In the genomic region with DNA sequence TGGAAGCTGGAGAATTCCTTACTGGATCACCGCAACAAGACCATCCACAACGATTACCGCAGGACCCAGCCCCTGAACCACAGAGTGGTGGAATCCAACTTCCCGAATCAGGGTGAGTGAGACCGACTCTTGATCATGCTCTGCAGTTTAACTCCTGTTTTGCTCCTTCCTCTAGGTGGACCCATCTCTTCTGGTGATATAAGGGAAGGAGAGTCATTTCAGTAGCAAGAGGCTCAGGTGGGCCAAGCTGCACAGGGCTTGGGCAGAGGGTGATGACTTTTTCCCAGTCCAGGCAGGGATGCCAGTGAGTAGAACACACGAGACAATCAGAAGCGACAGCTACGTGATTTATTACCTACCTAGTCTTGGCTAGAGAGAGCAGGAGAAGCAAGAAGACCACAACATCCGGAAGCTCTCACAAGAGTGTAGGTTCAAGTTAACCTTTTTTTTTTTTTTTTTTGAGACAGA, we compare ENCODE assay signal across 12 cellular contexts. TPM values are rescaled to one million over a fixed set of nuclear protein-coding genes. Genes with fewer than 3 reads are reported as not detected.
DNase-seq lines count a peak whose midpoint lies in the region; ATAC-seq and TF ChIP-seq lines count a peak whose summit lies in the region.
"Had no signal": no experiment of that assay in that cellular context is flagged by ENCODE, and none has a peak within 500 bp of the region (broad histone marks: within the 10 kb centered on the region; RNA-seq: fewer than 3 reads in every experiment).

No MANE protein-coding gene starts in this region.

- no peaks in the 10 kb centered on the region for H3K9me3 Mint-ChIP-seq in activated naive CD4-positive, alpha-beta T cell treated with anti-CD3 and anti-CD28 coated beads, Interleukin-2, amount 50 U/mL, for 24 hours
- H3K9me3 Mint-ChIP-seq in stimulated activated memory B cell treated with anti-CD40 and anti-IgM and Interleukin-4, amounts not matched to agents 10 μg/mL and 1 μg/mL and 100 μg/mL, for 72 hours = peaks cover 3% of the 10 kb centered on the region

- TF ChIP-seq CTCF in foreskin keratinocyte (conservative IDR thresholded peaks at IDR 0.05) = no peak

- H3K27ac ChIP-seq in foreskin keratinocyte = no peak overlapping the region
- H3K27ac ChIP-seq: adrenal gland had no signal

- H3K4me3 Mint-ChIP-seq in activated naive CD4-positive, alpha-beta T cell treated with anti-CD3 and anti-CD28 coated beads, Interleukin-2, amount 50 U/mL, for 24 hours = peak overlapping the region; percentile 99
- H3K4me3 Mint-ChIP-seq in stimulated activated memory B cell treated with anti-CD40 and anti-IgM and Interleukin-4, amounts not matched to agents 10 μg/mL and 1 μg/mL and 100 μg/mL, for 72 hours = no peak overlapping the region

- peaks cover 2% of the 10 kb centered on the region for H3K36me3 Mint-ChIP-seq in activated naive CD4-positive, alpha-beta T cell treated with anti-CD3 and anti-CD28 coated beads, Interleukin-2, amount 50 U/mL, for 24 hours
- no peaks in the 10 kb centered on the region for H3K36me3 Mint-ChIP-seq in stimulated activated memory B cell treated with anti-CD40 and anti-IgM and Interleukin-4, amounts not matched to agents 10 μg/mL and 1 μg/mL and 100 μg/mL, for 72 hours

- peak; percentile 77 for ATAC-seq in stimulated activated memory B cell treated with anti-CD40 and anti-IgM and Interleukin-4, amounts not matched to agents 10 μg/mL and 1 μg/mL and 100 μg/mL, for 72 hours
- ATAC-seq in foreskin keratinocyte (no peak), HG03354 (IDR thresholded peaks at IDR 0.05; ENCODE audit: poor library complexity, severe bottlenecking, unreplicated experiment) (no peak)

- peak; percentile 24 for DNase-seq in activated gamma-delta T cell treated with Interleukin-2 at 50 U/mL for 16 hours
- no peak for DNase-seq in activated gamma-delta T cell (lab: John Stamatoyannopoulos, UW)
- DNase-seq in NOMO-1 treated with dmso at 0.1 percent for 144 hours (lab: John Stamatoyannopoulos, UW; ENCODE audit: unreplicated experiment) = peak; percentile 69
- no peak for DNase-seq in DMS114 treated with DMSO at 0.1 percent for 48 hours (lab: John Stamatoyannopoulos, UW; ENCODE audit: unreplicated experiment)
- no peak for DNase-seq in foreskin keratinocyte
- DNase-seq: adrenal gland, Kasumi-1, NCI-H526 treated with DMSO at 0.1 percent for 48 hours had no signal

- H3K27ac Mint-ChIP-seq in activated naive CD4-positive, alpha-beta T cell treated with anti-CD3 and anti-CD28 coated beads, Interleukin-2, amount 50 U/mL, for 24 hours = peak overlapping the region; percentile 98
- no peak overlapping the region for H3K27ac Mint-ChIP-seq in stimulated activated memory B cell treated with anti-CD40 and anti-IgM and Interleukin-4, amounts not matched to agents 10 μg/mL and 1 μg/mL and 100 μg/mL, for 72 hours

- no peaks in the 10 kb centered on the region for H3K27me3 Mint-ChIP-seq in activated naive CD4-positive, alpha-beta T cell treated with anti-CD3 and anti-CD28 coated beads, Interleukin-2, amount 50 U/mL, for 24 hours
- peaks cover 37% of the 10 kb centered on the region for H3K27me3 Mint-ChIP-seq in stimulated activated memory B cell treated with anti-CD40 and anti-IgM and Interleukin-4, amounts not matched to agents 10 μg/mL and 1 μg/mL and 100 μg/mL, for 72 hours

- no peaks in the 10 kb centered on the region for H3K4me1 ChIP-seq in foreskin keratinocyte
- H3K4me1 ChIP-seq: adrenal gland had no signal

- H3K4me1 Mint-ChIP-seq in activated naive CD4-positive, alpha-beta T cell treated with anti-CD3 and anti-CD28 coated beads, Interleukin-2, amount 50 U/mL, for 24 hours = peaks cover 70% of the 10 kb centered on the region
- peaks cover 14% of the 10 kb centered on the region for H3K4me1 Mint-ChIP-seq in stimulated activated memory B cell treated with anti-CD40 and anti-IgM and Interleukin-4, amounts not matched to agents 10 μg/mL and 1 μg/mL and 100 μg/mL, for 72 hours

- no peaks in the 10 kb centered on the region for H3K27me3 ChIP-seq in foreskin keratinocyte
- H3K27me3 ChIP-seq: adrenal gland had no signal

RNA-seq across cellular contexts. Expression of a gene that starts 25.2 kb away (rescaled TPM):
- total RNA-seq in foreskin keratinocyte = not detected in 2 replicates
- not detected in 2 replicates for polyA plus RNA-seq in foreskin keratinocyte
- total RNA-seq: adrenal gland had no signal
- polyA plus RNA-seq: adrenal gland had no signal

RNA-seq across cellular contexts. Expression of a gene that starts 55.3 kb away (rescaled TPM):
- total RNA-seq in foreskin keratinocyte = not detected in 2 replicates
- polyA plus RNA-seq in foreskin keratinocyte = not detected in 2 replicates
- total RNA-seq: adrenal gland; T-helper 1 cell treated with Interleukin-12 subunit alpha and Interleukin-12 subunit beta and Interleukin-4 antibody, amounts not matched to agents 30 ng/mL and 1 ng/mL, for 36 hours had no signal
- polyA plus RNA-seq: adrenal gland had no signal

Comparison
In these comparisons a context has a peak if more than half of its experiments do, and no peak if none do; other contexts are left out.
1. DNase-seq: peak in activated gamma-delta T cell treated with Interleukin-2 at 50 U/mL for 16 hours (single experiment) and NOMO-1 treated with dmso at 0.1 percent for 144 hours (single experiment); none in activated gamma-delta T cell (single experiment), DMS114 treated with DMSO at 0.1 percent for 48 hours (single experiment) and foreskin keratinocyte (0 of 2).